ENCODE assay signal across 1 cellular context in the genomic region with DNA sequence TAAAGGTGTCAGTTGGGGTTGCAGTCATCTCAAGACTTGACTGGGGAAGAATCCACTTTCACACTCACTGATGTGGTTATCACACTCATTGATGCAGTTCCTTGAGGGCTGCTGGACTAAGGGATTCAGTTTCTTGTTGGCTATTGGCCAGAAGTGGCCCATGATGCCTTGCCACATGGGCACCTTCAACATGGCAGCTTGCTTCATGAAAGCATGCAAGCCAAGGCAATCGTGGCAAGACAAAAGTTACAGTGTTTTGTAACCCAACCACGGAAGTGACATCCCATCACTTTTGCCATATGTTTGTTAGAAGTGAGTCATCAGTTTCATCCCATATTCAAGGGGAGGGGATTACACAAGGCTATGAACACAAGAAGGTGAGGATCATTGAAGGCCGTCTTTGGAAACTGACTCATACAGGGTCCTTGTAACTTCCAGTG.
TF ChIP-seq lines count a peak whose summit lies in the region.

No MANE protein-coding gene starts in this region.

TF ChIP-seq in HepG2, 621 proteins besides CTCF, POLR2A, EP300 and RAD21 (continued from another document):
- TF ChIP-seq ZNF142 (CRISPR knock-in tag; IDR thresholded peaks at IDR 0.05) (no peak), FOXK1 (CRISPR knock-in tag; IDR thresholded peaks at IDR 0.05; ENCODE audit: borderline replicate concordance, low read depth) (peak; percentile 17; the same call in 1 of the 2 replicates), ZNF12 (CRISPR knock-in tag; IDR thresholded peaks at IDR 0.05) (peak; percentile 72; the same call in 1 of the 2 replicates), ETV5 (CRISPR knock-in tag; IDR thresholded peaks at IDR 0.05; ENCODE audit: borderline replicate concordance) (peak; percentile 82), ZFP91 (CRISPR knock-in tag; IDR thresholded peaks at IDR 0.05; ENCODE audit: borderline replicate concordance) (no peak), ZNF614 (CRISPR knock-in tag; IDR thresholded peaks at IDR 0.05; ENCODE audit: borderline replicate concordance) (0 out of 2 replicates have a peak, but pooled peaks have one; percentile 34), NCOA2 (CRISPR knock-in tag; IDR thresholded peaks at IDR 0.05) (peak; percentile 39; the same call in 1 of the 2 replicates), FLYWCH1 (CRISPR knock-in tag; IDR thresholded peaks at IDR 0.05) (no peak), FOXP1 (IDR thresholded peaks at IDR 0.05) (no peak), FOXP1 (CRISPR knock-in tag; IDR thresholded peaks at IDR 0.05) (0 out of 2 replicates have a peak, but pooled peaks have one; percentile 7), ZNF703 (CRISPR knock-in tag; IDR thresholded peaks at IDR 0.05; ENCODE audit: borderline replicate concordance) (no peak), IKZF1 (IDR thresholded peaks at IDR 0.05) (no peak), GATAD2A (CRISPR knock-in tag; IDR thresholded peaks at IDR 0.05) (peak; percentile 78)
